ENCODE assay signal across 13 cellular contexts in genomic region chr11:86814775-86815174, GRCh38. TPM values are rescaled to one million over a fixed set of nuclear protein-coding genes. Genes with fewer than 3 reads are reported as not detected.
DNase-seq lines count a peak whose midpoint lies in the region; ATAC-seq, FAIRE-seq and TF ChIP-seq lines count a peak whose summit lies in the region.
"Had no signal": no experiment of that assay in that cellular context is flagged by ENCODE, and none has a peak within 500 bp of the region (broad histone marks: within the 10 kb centered on the region; RNA-seq: fewer than 3 reads in every experiment).

No MANE protein-coding gene starts in this region.

- peak; percentile 25 for ATAC-seq in thoracic aorta (ENCODE audit: insufficient number of reproducible peaks, low FRiP score, low read depth)
- ATAC-seq in GM19452 (IDR thresholded peaks at IDR 0.05; ENCODE audit: unreplicated experiment) = no peak
- ATAC-seq in HG02571 (IDR thresholded peaks at IDR 0.05; ENCODE audit: unreplicated experiment) = no peak
- no peak for ATAC-seq in GM21367 (IDR thresholded peaks at IDR 0.05; ENCODE audit: unreplicated experiment)

- TF ChIP-seq CTCF in colonic mucosa (IDR thresholded peaks at IDR 0.05) = no peak
- no peak for TF ChIP-seq CTCF in thoracic aorta (IDR thresholded peaks at IDR 0.05)

- H3K27ac ChIP-seq in colonic mucosa (peak overlapping the region; percentile 25), thoracic aorta (peak overlapping the region; percentile 62 to 69)

- peak; percentile 26 for FAIRE-seq in HTR-8/SVneo (lab: Jason Lieb, UNC)

- no peaks in the 10 kb centered on the region for H3K4me1 ChIP-seq in colonic mucosa
- peaks cover 20 to 60% of the 10 kb centered on the region in 2 donors for H3K4me1 ChIP-seq in thoracic aorta (ENCODE audit: control insufficient read depth in 1 of 2, low read depth in 2 of 2)

- intact Hi-C loops in colonic mucosa (cut with DNase I) = loop anchor here (5.0 kb wide), 1 partner anchor 207 kb away; no protein-coding TSS in a partner anchor

- H3K4me3 ChIP-seq in colonic mucosa = no peak overlapping the region
- H3K4me3 ChIP-seq in thoracic aorta = no peak overlapping the region
- H3K4me3 ChIP-seq: dorsolateral prefrontal cortex had no signal

- no peak overlapping the region for H3K9ac ChIP-seq in colonic mucosa (ENCODE audit: low read depth in 2 of 2, low read length in 2 of 2)

- H3K9me3 ChIP-seq in colonic mucosa (no peaks in the 10 kb centered on the region), thoracic aorta (no peaks in the 10 kb centered on the region)

- H3K27me3 ChIP-seq in colonic mucosa = no peaks in the 10 kb centered on the region
- H3K27me3 ChIP-seq in thoracic aorta (replicated peaks; ENCODE audit: insufficient read depth) = no peaks in the 10 kb centered on the region

- DNase-seq in HTR-8/SVneo (ENCODE audit: insufficient read length, low spot score) (no peak), colonic mucosa (no peak), left kidney (ENCODE audit: low read depth, low spot score) (peak; percentile 70), thoracic aorta (ENCODE audit: low spot score) (no peak), T-helper 9 cell (no peak)
- DNase-seq: activated CD4-positive, alpha-beta T cell treated with anti-CD3 and anti-CD28 coated beads for 48 hours; activated naive CD4-positive, alpha-beta T cell treated with Interleukin-2 at 50 U/mL for 16 hours; dorsolateral prefrontal cortex; SHP77 treated with DMSO at 0.1 percent for 48 hours; stimulated activated CD4-positive, alpha-beta T cell treated with anti-CD3 and anti-CD28 coated beads, Interleukin-4, amount 100 ng/mL, for 24 hours had no signal

- no peaks in the 10 kb centered on the region for H3K36me3 ChIP-seq in colonic mucosa
- no peaks in the 10 kb centered on the region for H3K36me3 ChIP-seq in thoracic aorta

RNA-seq across cellular contexts. Expression of gene PRSS23, which starts 14.4 kb away (rescaled TPM):
- total RNA-seq in colonic mucosa = 10 to 100 TPM; 45.5 to 46.4 TPM
- 100 to 1,000 TPM in 1 of 2 donors, 10 to 100 TPM in 1; 90.3 to 253 TPM for total RNA-seq in thoracic aorta
